In the genomic region with DNA sequence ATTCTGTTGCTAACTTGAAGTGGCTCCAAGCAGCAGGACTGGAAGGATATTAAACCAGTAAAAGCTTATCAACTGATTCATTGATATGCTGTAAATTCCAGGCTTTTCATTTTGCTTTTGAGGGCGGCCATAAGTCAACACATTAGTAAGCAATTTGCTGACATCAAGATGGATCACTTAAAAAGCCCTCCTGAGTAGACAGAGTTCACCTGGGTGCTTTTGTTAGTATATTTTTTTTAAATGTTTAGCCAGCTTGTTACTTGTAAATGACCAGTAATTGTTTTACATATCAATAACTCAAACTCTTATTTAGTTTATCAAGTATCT, we compare ENCODE assay signal across 24 cellular contexts. TPM values are rescaled to one million over a fixed set of nuclear protein-coding genes. Genes with fewer than 3 reads are reported as not detected.
DNase-seq lines count a peak whose midpoint lies in the region; ATAC-seq, FAIRE-seq and TF ChIP-seq lines count a peak whose summit lies in the region.
"Had no signal": no experiment of that assay in that cellular context is flagged by ENCODE, and none has a peak within 500 bp of the region (broad histone marks: within the 10 kb centered on the region; RNA-seq: fewer than 3 reads in every experiment).

No MANE protein-coding gene starts in this region.

- no peak for TF ChIP-seq POLR2A in body of pancreas (IDR thresholded peaks at IDR 0.05)

- no peak for ATAC-seq in body of pancreas
- ATAC-seq: gastroesophageal sphincter, left ventricle myocardium superior, natural killer cell had no signal

- H3K27ac ChIP-seq in C4-2B, result peak overlapping the region; percentile 29; the same call in 1 of the 2 replicates
- H3K27ac ChIP-seq in body of pancreas, result no peak overlapping the region
- H3K27ac ChIP-seq: dorsolateral prefrontal cortex, gastroesophageal sphincter, RWPE1, skin epidermis had no signal

- TF ChIP-seq CTCF in C4-2B (conservative IDR thresholded peaks at IDR 0.05), result no peak
- TF ChIP-seq CTCF in body of pancreas (IDR thresholded peaks at IDR 0.05), result no peak

- H3K4me1 ChIP-seq in body of pancreas, result no peaks in the 10 kb centered on the region
- H3K4me1 ChIP-seq: gastroesophageal sphincter had no signal

- no peak overlapping the region for H3K4me3 ChIP-seq in body of pancreas
- H3K4me3 ChIP-seq: dorsolateral prefrontal cortex, gastroesophageal sphincter, skin epidermis had no signal

- FAIRE-seq in islet of Langerhans (lab: Jason Lieb, UNC), result peak; percentile 83
- FAIRE-seq: keratinocyte had no signal

- intact Hi-C loops in body of pancreas (cut with DNase I), result no loop called here

- WGBS in body of pancreas, 2 donors, result 45 to 47% methylated on average over 1 of the region's 1 CpG

- no peaks in the 10 kb centered on the region for H3K9me3 ChIP-seq in body of pancreas
- H3K9me3 ChIP-seq: gastroesophageal sphincter had no signal

- DNase-seq in HT-29 (ENCODE audit: low spot score), result peak; percentile 19
- DNase-seq in NCI-H69 (lab: John Stamatoyannopoulos, UW), result peak; percentile 80
- no peak for DNase-seq in iPS-NIHi7 (ENCODE audit: extremely low spot score)
- no peak for DNase-seq in stimulated activated CD8-positive, alpha-beta memory T cell treated with anti-CD3 and anti-CD28 coated beads, Interleukin-4, amount 100 ng/mL, for 48 hours
- no peak for DNase-seq in hepatic stellate cell (ENCODE audit: low spot score)
- no peak for DNase-seq in body of pancreas
- DNase-seq: activated effector memory CD4-positive, alpha-beta T cell treated with anti-CD3 and anti-CD28 coated beads, Interleukin-2, amount 50 U/mL, for 16 hours; activated T-cell treated with anti-CD3 and anti-CD28 coated beads for 4 hours; CD8-positive, alpha-beta memory T cell; DMS53; dorsolateral prefrontal cortex; GOT3; left ventricle myocardium superior; natural killer cell; NCI-H1105 treated with DMSO at 0.1 percent for 48 hours; NCI-H524 treated with DMSO at 0.1 percent for 48 hours; T-helper 1 cell; trophoblast cell had no signal

- no peaks in the 10 kb centered on the region for H3K36me3 ChIP-seq in body of pancreas (replicated peaks in 1 of 2; ENCODE audit: insufficient read depth in 1 of 2, low read depth in 2 of 2)

- no peaks in the 10 kb centered on the region for H3K27me3 ChIP-seq in body of pancreas
- H3K27me3 ChIP-seq: dorsolateral prefrontal cortex, gastroesophageal sphincter had no signal

RNA-seq across cellular contexts. Expression of a gene that starts 26.5 kb away (rescaled TPM):
- 0.66 and 1.9 TPM in 2 replicates for total RNA-seq in HT-29 (2014; rRNA removed; shearing (Covaris generic))
- under 1 TPM; 0.26 to 0.99 TPM for total RNA-seq in body of pancreas
- total RNA-seq: left ventricle myocardium superior had no signal

Comparison
In these comparisons a context has a peak if more than half of its experiments do, and no peak if none do; other contexts are left out.
1. DNase-seq: peak in HT-29 (single experiment) and NCI-H69 (single experiment); none in iPS-NIHi7 (single experiment), stimulated activated CD8-positive, alpha-beta memory T cell treated with anti-CD3 and anti-CD28 coated beads, Interleukin-4, amount 100 ng/mL, for 48 hours (single experiment), hepatic stellate cell (single experiment) and body of pancreas (0 of 4).